19 cellular contexts compared by ENCODE assay signal in the genomic region with DNA sequence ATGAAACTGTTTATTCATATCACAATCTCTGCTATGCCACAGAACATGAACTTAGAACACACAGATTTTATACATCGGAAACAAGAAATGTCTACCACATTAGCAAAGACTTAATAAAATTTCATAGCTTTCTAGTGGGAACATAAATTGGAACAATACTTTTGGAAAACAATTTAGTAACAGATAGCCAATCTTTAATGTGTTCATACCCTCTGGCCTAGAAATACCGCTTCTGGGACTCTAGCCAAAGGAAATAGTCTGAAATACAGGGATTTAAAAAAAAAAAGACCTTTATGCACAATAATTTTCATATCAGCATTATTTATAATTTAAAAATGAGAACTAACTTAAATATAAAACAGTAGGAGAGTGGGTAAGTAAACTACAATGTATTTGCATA.
DNase-seq lines count a peak whose midpoint lies in the region; TF ChIP-seq lines count a peak whose summit lies in the region.
"Had no signal": no experiment of that assay in that cellular context is flagged by ENCODE, and none has a peak within 500 bp of the region (broad histone marks: within the 10 kb centered on the region; RNA-seq: fewer than 3 reads in every experiment).

No MANE protein-coding gene starts in this region.

- H3K4me3 ChIP-seq in fibroblast of the aortic adventitia (ENCODE audit: low read depth, low read length) = no peak overlapping the region
- no peak overlapping the region for H3K4me3 ChIP-seq in subcutaneous abdominal adipose tissue (ENCODE audit: low read depth in 1 of 5, low read length in 5 of 5)
- no peak overlapping the region for H3K4me3 ChIP-seq in tibial artery
- H3K4me3 ChIP-seq: GM12878, MG63 had no signal

- TF ChIP-seq CTCF in fibroblast of the aortic adventitia (IDR thresholded peaks at IDR 0.05; ENCODE audit: insufficient read depth, low read length) = no peak
- no peak for TF ChIP-seq CTCF in CD14-positive monocyte (IDR thresholded peaks at IDR 0.05)
- TF ChIP-seq CTCF in tibial artery (IDR thresholded peaks at IDR 0.05) = no peak

- peaks cover 0 to 3% (median 3%) of the 10 kb centered on the region in 3 donors for H3K27me3 Mint-ChIP-seq in CD14-positive monocyte (ENCODE audit: low read depth in 3 of 3)

- H3K27ac Mint-ChIP-seq in CD14-positive monocyte = no peak overlapping the region
- H3K27ac Mint-ChIP-seq: CD4-positive, CD25-positive, alpha-beta regulatory T cell had no signal

- H3K27ac ChIP-seq in subcutaneous abdominal adipose tissue (ENCODE audit: low read depth, low read length) (peak overlapping the region; percentile 0), tibial artery (no peak overlapping the region)

- H3K36me3 ChIP-seq in subcutaneous abdominal adipose tissue (ENCODE audit: control insufficient read depth in 5 of 5, insufficient read depth in 5 of 5, low read length in 5 of 5) (no peaks in the 10 kb centered on the region), tibial artery (no peaks in the 10 kb centered on the region)
- H3K36me3 ChIP-seq: BE2C, MG63 had no signal

- no peaks in the 10 kb centered on the region for H3K36me3 Mint-ChIP-seq in CD14-positive monocyte
- H3K36me3 Mint-ChIP-seq: CD4-positive, CD25-positive, alpha-beta regulatory T cell had no signal

- intact Hi-C loops in CD14-positive monocyte (cut with micrococcal nuclease) = no loop called here
- intact Hi-C loops in tibial artery (cut with DNase I; ENCODE audit: low total_unique reads) = no loop called here

- no peak overlapping the region for H3K4me3 Mint-ChIP-seq in CD14-positive monocyte
- H3K4me3 Mint-ChIP-seq: CD4-positive, CD25-positive, alpha-beta regulatory T cell had no signal

- H3K27me3 ChIP-seq in subcutaneous abdominal adipose tissue (ENCODE audit: control insufficient read depth in 5 of 5, insufficient read depth in 4 of 5, low read length in 5 of 5) = no peaks in the 10 kb centered on the region
- no peaks in the 10 kb centered on the region for H3K27me3 ChIP-seq in tibial artery
- H3K27me3 ChIP-seq: BE2C, MG63 had no signal

- H3K9ac ChIP-seq in subcutaneous abdominal adipose tissue (ENCODE audit: low read length in 5 of 5) = no peak overlapping the region

- H3K4me1 Mint-ChIP-seq in CD14-positive monocyte = peaks cover 8% of the 10 kb centered on the region
- H3K4me1 Mint-ChIP-seq: CD4-positive, CD25-positive, alpha-beta regulatory T cell had no signal

- peaks cover 12 to 59% (median 51%) of the 10 kb centered on the region in 5 donors for H3K4me1 ChIP-seq in subcutaneous abdominal adipose tissue (ENCODE audit: control insufficient read depth in 5 of 5, insufficient read depth in 5 of 5, low read length in 5 of 5)
- H3K4me1 ChIP-seq in tibial artery = peaks cover 0 to 20% (median 11%) of the 10 kb centered on the region in 4 donors

- H3K9me3 ChIP-seq in subcutaneous abdominal adipose tissue (ENCODE audit: control insufficient read depth in 5 of 5, low read length in 5 of 5) = no peaks in the 10 kb centered on the region
- no peaks in the 10 kb centered on the region for H3K9me3 ChIP-seq in tibial artery
- H3K9me3 ChIP-seq: BE2C, MG63 had no signal

- DNase-seq in astrocyte of the hippocampus (ENCODE audit: low read depth, low spot score) (peak; percentile 42), dermis blood vessel endothelial cell (peak; percentile 57), fibroblast of the aortic adventitia (ENCODE audit: low read depth) (peak; percentile 74), CD14-positive monocyte (ENCODE audit: low spot score) (no peak), tibial artery (no peak), globus pallidus (ENCODE audit: low spot score) (no peak)
- DNase-seq: BE2C; CD4-positive, CD25-positive, alpha-beta regulatory T cell; DMS79 treated with DMSO at 0.1 percent for 48 hours; H7; MG63; NCI-H1417; NCI-H1694 treated with DMSO at 0.1 percent for 48 hours; NCI-H2081 treated with DMSO at 0.1 percent for 48 hours; NCI-H446 treated with DMSO at 0.1 percent for 48 hours; NCI-H526 treated with DMSO at 0.1 percent for 48 hours; Right ventricle myocardium superior had no signal

- peaks cover 0 to 3% (median 0%) of the 10 kb centered on the region in 7 donors for H3K9me3 Mint-ChIP-seq in CD14-positive monocyte

Comparison
In these comparisons a context has a peak if more than half of its experiments do, and no peak if none do; other contexts are left out.
1. DNase-seq: peak in astrocyte of the hippocampus (single experiment), dermis blood vessel endothelial cell (single experiment) and fibroblast of the aortic adventitia (single experiment); none in CD14-positive monocyte (single experiment), tibial artery (0 of 2) and globus pallidus (single experiment).